1 cellular context compared by ENCODE assay signal in genomic region chr18:74147779-74148542, GRCh38.
TF ChIP-seq lines count a peak whose summit lies in the region.

A gene with protein sequence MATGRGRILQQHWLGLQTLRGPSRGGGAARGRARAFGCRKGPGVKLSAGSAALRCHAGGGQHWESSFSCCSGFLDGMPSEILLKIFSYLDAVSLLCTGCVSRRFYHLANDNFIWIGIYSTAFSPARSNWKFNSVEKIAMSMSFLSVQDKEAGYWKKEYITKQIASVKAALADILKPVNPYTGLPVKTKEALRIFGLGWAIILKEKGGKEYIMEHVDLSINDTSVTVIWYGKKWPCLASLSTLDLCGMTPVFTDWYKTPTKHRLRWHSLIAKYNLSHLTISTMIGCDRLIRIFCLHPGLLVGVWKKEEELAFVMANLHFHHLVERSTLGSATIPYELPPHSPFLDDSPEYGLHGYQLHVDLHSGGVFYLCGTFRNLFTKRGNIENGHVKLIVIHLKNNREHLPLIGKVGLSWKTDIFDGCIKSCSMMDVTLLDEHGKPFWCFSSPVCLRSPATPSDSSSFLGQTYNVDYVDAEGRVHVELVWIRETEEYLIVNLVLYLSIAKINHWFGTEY (minus strand): TSS chr18:74147834. CDS start chr18:74147785, 49 bp downstream.
A gene with protein sequence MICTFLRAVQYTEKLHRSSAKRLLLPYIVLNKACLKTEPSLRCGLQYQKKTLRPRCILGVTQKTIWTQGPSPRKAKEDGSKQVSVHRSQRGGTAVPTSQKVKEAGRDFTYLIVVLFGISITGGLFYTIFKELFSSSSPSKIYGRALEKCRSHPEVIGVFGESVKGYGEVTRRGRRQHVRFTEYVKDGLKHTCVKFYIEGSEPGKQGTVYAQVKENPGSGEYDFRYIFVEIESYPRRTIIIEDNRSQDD (plus strand): TSS chr18:74148523. CDS start chr18:74148809, 286 bp downstream.

TF ChIP-seq in K562, 482 proteins besides CTCF, POLR2A, EP300 and RAD21 (continued from another document and continues in another):
- TF ChIP-seq, protein P1, sequence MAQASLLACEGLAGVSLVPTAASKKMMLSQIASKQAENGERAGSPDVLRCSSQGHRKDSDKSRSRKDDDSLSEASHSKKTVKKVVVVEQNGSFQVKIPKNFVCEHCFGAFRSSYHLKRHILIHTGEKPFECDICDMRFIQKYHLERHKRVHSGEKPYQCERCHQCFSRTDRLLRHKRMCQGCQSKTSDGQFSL (CRISPR knock-in tag; IDR thresholded peaks at IDR 0.05), result no peak
- TF ChIP-seq, protein P1 (tag; IDR thresholded peaks at IDR 0.05), result no peak
- TF ChIP-seq ZNF445 (CRISPR knock-in tag; IDR thresholded peaks at IDR 0.05; ENCODE audit: low read depth) (no peak), HMGN3 (IDR thresholded peaks at IDR 0.05; ENCODE audit: borderline replicate concordance, extremely low read depth, insufficient read length, low read depth, low read length) (peak; percentile 75), FOXJ2 (tag; IDR thresholded peaks at IDR 0.05) (peak; percentile 48; the same call in 1 of the 2 replicates), CREB1 (IDR thresholded peaks at IDR 0.05) (peak; percentile 93), CREB1 (CRISPR knock-in tag; IDR thresholded peaks at IDR 0.05) (peak; percentile 84), ZBTB7A (IDR thresholded peaks at IDR 0.05; ENCODE audit: borderline replicate concordance, control insufficient read depth, low read depth, low read length) (peak; percentile 32; the same call in 1 of the 2 replicates), ZNF140 (CRISPR knock-in tag; IDR thresholded peaks at IDR 0.05) (no peak), LEF1 (IDR thresholded peaks at IDR 0.05) (no peak), ETV1 (tag; conservative IDR thresholded peaks at IDR 0.05; ENCODE audit: low read depth) (no peak), ZSCAN32 (CRISPR knock-in tag; IDR thresholded peaks at IDR 0.05) (no peak), CHD1 (IDR thresholded peaks at IDR 0.05; ENCODE audit: low read length) (no peak), HDAC6 (IDR thresholded peaks at IDR 0.05; ENCODE audit: low read depth, low read length) (no peak), PRDM10 (IDR thresholded peaks at IDR 0.05; ENCODE audit: partially characterized antibody) (peak; percentile 94), EZH2 (IDR thresholded peaks at IDR 0.05; ENCODE audit: borderline replicate concordance, low read depth, low read length) (no peak), EHMT2 (IDR thresholded peaks at IDR 0.05) (no peak), KLF1 (tag; IDR thresholded peaks at IDR 0.05) (peak; percentile 99), FOXK2 (conservative IDR thresholded peaks at IDR 0.05 in 1 of 2, IDR thresholded peaks at IDR 0.05 in 1 of 2; ENCODE audit: low read depth in 2 of 2) (peak; percentile 13 to 47; a peak in 1 of 4 replicates), ZBTB12 (CRISPR knock-in tag; IDR thresholded peaks at IDR 0.05) (peak; percentile 77), TAF15 (IDR thresholded peaks at IDR 0.05; ENCODE audit: low read depth, low read length) (no peak), REST (CRISPR knock-in tag; IDR thresholded peaks at IDR 0.05; ENCODE audit: low read depth) (no peak), ZNF589 (CRISPR knock-in tag; IDR thresholded peaks at IDR 0.05; ENCODE audit: low read depth) (peak; percentile 51), CBX3 (IDR thresholded peaks at IDR 0.05; ENCODE audit: borderline replicate concordance in 1 of 2, low read length in 2 of 2) (peak in 1 of 2 experiments; percentile 9; a peak in 1 of 3 replicates), NR2C1 (IDR thresholded peaks at IDR 0.05) (peak; percentile 18; the same call in 1 of the 2 replicates), NR2C1 (tag; IDR thresholded peaks at IDR 0.05) (peak; percentile 62; the same call in 1 of the 2 replicates), PTTG1 (tag; IDR thresholded peaks at IDR 0.05; ENCODE audit: low read depth) (no peak), MAFF (IDR thresholded peaks at IDR 0.05; ENCODE audit: low read length) (no peak), NFE2L1 (tag; IDR thresholded peaks at IDR 0.05; ENCODE audit: borderline replicate concordance, low read depth) (no peak), CTBP1 (IDR thresholded peaks at IDR 0.05; ENCODE audit: borderline replicate concordance) (0 out of 2 replicates have a peak, but pooled peaks have one; percentile 9), FOSL1 (tag; conservative IDR thresholded peaks at IDR 0.05) (peak; percentile 37; the same call in 1 of the 2 replicates), PHF20 (IDR thresholded peaks at IDR 0.05; ENCODE audit: partially characterized antibody) (peak; percentile 77), ZNF766 (CRISPR knock-in tag; conservative IDR thresholded peaks at IDR 0.05) (peak; percentile 92), HCFC1 (IDR thresholded peaks at IDR 0.05; ENCODE audit: low read depth, low read length) (peak; percentile 97), SIN3B (IDR thresholded peaks at IDR 0.05; ENCODE audit: low read depth) (peak; percentile 90; the same call in 1 of the 2 replicates), NFIC (IDR thresholded peaks at IDR 0.05) (peak; percentile 82), STAT5B (CRISPR knock-in tag; IDR thresholded peaks at IDR 0.05) (no peak), ARID4B (CRISPR knock-in tag; IDR thresholded peaks at IDR 0.05) (peak; percentile 29; the same call in 1 of the 2 replicates), PKNOX1 (IDR thresholded peaks at IDR 0.05) (no peak), TCFL5 (CRISPR knock-in tag; conservative IDR thresholded peaks at IDR 0.05) (no peak)
- TF ChIP-seq, protein P2, sequence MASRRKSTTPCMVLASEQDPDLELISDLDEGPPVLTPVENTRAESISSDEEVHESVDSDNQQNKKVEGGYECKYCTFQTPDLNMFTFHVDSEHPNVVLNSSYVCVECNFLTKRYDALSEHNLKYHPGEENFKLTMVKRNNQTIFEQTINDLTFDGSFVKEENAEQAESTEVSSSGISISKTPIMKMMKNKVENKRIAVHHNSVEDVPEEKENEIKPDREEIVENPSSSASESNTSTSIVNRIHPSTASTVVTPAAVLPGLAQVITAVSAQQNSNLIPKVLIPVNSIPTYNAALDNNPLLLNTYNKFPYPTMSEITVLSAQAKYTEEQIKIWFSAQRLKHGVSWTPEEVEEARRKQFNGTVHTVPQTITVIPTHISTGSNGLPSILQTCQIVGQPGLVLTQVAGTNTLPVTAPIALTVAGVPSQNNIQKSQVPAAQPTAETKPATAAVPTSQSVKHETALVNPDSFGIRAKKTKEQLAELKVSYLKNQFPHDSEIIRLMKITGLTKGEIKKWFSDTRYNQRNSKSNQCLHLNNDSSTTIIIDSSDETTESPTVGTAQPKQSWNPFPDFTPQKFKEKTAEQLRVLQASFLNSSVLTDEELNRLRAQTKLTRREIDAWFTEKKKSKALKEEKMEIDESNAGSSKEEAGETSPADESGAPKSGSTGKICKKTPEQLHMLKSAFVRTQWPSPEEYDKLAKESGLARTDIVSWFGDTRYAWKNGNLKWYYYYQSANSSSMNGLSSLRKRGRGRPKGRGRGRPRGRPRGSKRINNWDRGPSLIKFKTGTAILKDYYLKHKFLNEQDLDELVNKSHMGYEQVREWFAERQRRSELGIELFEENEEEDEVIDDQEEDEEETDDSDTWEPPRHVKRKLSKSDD (conservative IDR thresholded peaks at IDR 0.05; ENCODE audit: low read length), result no peak
